In genomic region chr22:17093081-17093480, GRCh38 we compare ENCODE assay signal across 2 cellular contexts.
TF ChIP-seq lines count a peak whose summit lies in the region.

No MANE protein-coding gene starts in this region.

TF ChIP-seq in liver, 16 proteins besides CTCF, POLR2A, EP300 and RAD21:
- no peak for TF ChIP-seq FOXA2 (IDR thresholded peaks at IDR 0.05)
- TF ChIP-seq SP1 (IDR thresholded peaks at IDR 0.05): no peak
- no peak for TF ChIP-seq MAX (IDR thresholded peaks at IDR 0.05)
- peak in 1 of 2 donors; percentile 54 for TF ChIP-seq RXRA (IDR thresholded peaks at IDR 0.05)
- TF ChIP-seq HNF4A (conservative IDR thresholded peaks at IDR 0.05): peak; percentile 40 to 81
- no peak for TF ChIP-seq GABPA (IDR thresholded peaks at IDR 0.05 in 1 of 2, conservative IDR thresholded peaks at IDR 0.05 in 1 of 2)
- TF ChIP-seq NR2F2 (IDR thresholded peaks at IDR 0.05): peak; percentile 72

TF ChIP-seq in HepG2, 621 proteins besides CTCF, POLR2A, EP300 and RAD21:
- TF ChIP-seq TEAD3 (CRISPR knock-in tag; optimal IDR thresholded peaks at IDR 0.05; ENCODE audit: borderline replicate concordance) (no peak), TARDBP (CRISPR knock-in tag; IDR thresholded peaks at IDR 0.05) (no peak)
TF ChIP-seq in HepG2: peak in this region for 0.
